ENCODE assay signal across 11 cellular contexts in the genomic region with DNA sequence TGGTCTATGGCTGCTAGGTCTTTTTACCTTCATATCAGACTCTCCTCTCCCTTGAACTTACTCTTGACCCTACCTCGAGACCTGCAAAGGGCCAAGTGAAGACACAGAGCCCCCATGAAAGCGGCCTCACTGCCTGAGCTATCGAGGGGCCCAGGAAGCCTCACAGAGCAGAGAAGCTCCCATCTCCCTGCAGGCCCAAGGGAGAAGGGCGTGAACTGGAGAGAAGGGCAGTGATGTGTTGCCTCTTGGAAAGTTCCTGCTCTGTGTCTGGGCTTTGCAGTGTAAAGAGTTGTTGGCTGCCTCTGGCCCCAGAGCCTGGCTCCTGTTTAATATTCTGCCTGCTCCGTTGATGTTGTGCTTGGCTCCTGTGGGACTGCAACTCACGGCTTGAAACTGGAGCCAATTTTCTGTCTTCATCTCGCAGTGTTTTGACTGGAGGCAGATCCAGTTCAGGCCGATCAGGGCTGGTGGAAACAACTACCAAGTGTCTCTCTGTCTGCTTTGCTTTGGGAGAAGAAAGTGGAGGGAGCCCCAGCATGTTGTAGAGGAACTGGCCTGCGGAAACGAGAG. TPM values are rescaled to one million over a fixed set of nuclear protein-coding genes. Genes with fewer than 3 reads are reported as not detected.
DNase-seq lines count a peak whose midpoint lies in the region; ATAC-seq and TF ChIP-seq lines count a peak whose summit lies in the region.
"Had no signal": no experiment of that assay in that cellular context is flagged by ENCODE, and none has a peak within 500 bp of the region (broad histone marks: within the 10 kb centered on the region; RNA-seq: fewer than 3 reads in every experiment).

No MANE protein-coding gene starts in this region.

- H3K27ac ChIP-seq in thymus (ENCODE audit: low read depth), result peak overlapping the region; percentile 1
- H3K27ac ChIP-seq: KMS-11 had no signal

- intact Hi-C loops in natural killer cell (cut with micrococcal nuclease), result no loop called here

- H3K9me3 Mint-ChIP-seq in mesothelial cell of epicardium (no peaks in the 10 kb centered on the region), natural killer cell (no peaks in the 10 kb centered on the region)
- H3K9me3 Mint-ChIP-seq: stimulated activated naive CD8-positive, alpha-beta T cell treated with anti-CD3 and anti-CD28 coated beads, Interleukin-15, Interleukin-2, amounts not matched to agents 100 ng/mL and 50 ng/mL, for 24 hours had no signal

- peak overlapping the region; percentile 98 for H3K27ac Mint-ChIP-seq in mesothelial cell of epicardium
- no peak overlapping the region for H3K27ac Mint-ChIP-seq in natural killer cell
- H3K27ac Mint-ChIP-seq: stimulated activated naive CD8-positive, alpha-beta T cell treated with anti-CD3 and anti-CD28 coated beads, Interleukin-15, Interleukin-2, amounts not matched to agents 100 ng/mL and 50 ng/mL, for 24 hours had no signal

- H3K27me3 Mint-ChIP-seq in mesothelial cell of epicardium (ENCODE audit: low read depth) (peaks cover 10% of the 10 kb centered on the region), natural killer cell (ENCODE audit: low read depth in 2 of 2) (peaks cover 36 to 61% of the 10 kb centered on the region in 2 donors)

- H3K36me3 Mint-ChIP-seq in mesothelial cell of epicardium (peaks cover 3% of the 10 kb centered on the region), natural killer cell (no peaks in the 10 kb centered on the region)

- TF ChIP-seq CTCF in mesothelial cell of epicardium (IDR thresholded peaks at IDR 0.05; ENCODE audit: unreplicated experiment) (no peak), natural killer cell (IDR thresholded peaks at IDR 0.05) (no peak)

- 53% methylated on average over 10 of the region's 10 CpGs for WGBS in thymus

- H3K4me1 ChIP-seq in thymus (ENCODE audit: control insufficient read depth, insufficient read depth, low read length), result peaks cover 30% of the 10 kb centered on the region

- peak overlapping the region; percentile 41 for H3K4me3 Mint-ChIP-seq in mesothelial cell of epicardium
- H3K4me3 Mint-ChIP-seq in natural killer cell, result no peak overlapping the region
- H3K4me3 Mint-ChIP-seq: stimulated activated naive CD8-positive, alpha-beta T cell treated with anti-CD3 and anti-CD28 coated beads, Interleukin-15, Interleukin-2, amounts not matched to agents 100 ng/mL and 50 ng/mL, for 24 hours had no signal

- no peaks in the 10 kb centered on the region for H3K9me3 ChIP-seq in thymus (ENCODE audit: control insufficient read depth)

- peaks cover 64% of the 10 kb centered on the region for H3K4me1 Mint-ChIP-seq in mesothelial cell of epicardium
- H3K4me1 Mint-ChIP-seq in natural killer cell, result peaks cover 12 to 15% of the 10 kb centered on the region in 2 donors

- no peak overlapping the region for H3K4me3 ChIP-seq in thymus (ENCODE audit: low read length)

- peak; percentile 3 for ATAC-seq in esophagus mucosa
- no peak for ATAC-seq in natural killer cell
- ATAC-seq in GM21825 (IDR thresholded peaks at IDR 0.05; ENCODE audit: unreplicated experiment), result no peak

- DNase-seq in NCI-H2227 (lab: John Stamatoyannopoulos, UW; ENCODE audit: unreplicated experiment) (peak; percentile 40), mesothelial cell of epicardium (ENCODE audit: low spot score in 2 of 2, unreplicated experiment in 2 of 2) (peak in 1 of 2 experiments; percentile 58), natural killer cell (no peak), SIG-M5 (lab: John Stamatoyannopoulos, UW) (no peak), NOMO-1 treated with DMSO at 0.1 percent for 48 hours (lab: John Stamatoyannopoulos, UW; ENCODE audit: unreplicated experiment) (no peak)
- DNase-seq: HCEC 1CT had no signal

- H3K36me3 ChIP-seq in thymus (ENCODE audit: control insufficient read depth, insufficient read depth), result no peaks in the 10 kb centered on the region

- peaks cover 7% of the 10 kb centered on the region for H3K27me3 ChIP-seq in thymus (ENCODE audit: control insufficient read depth, insufficient read depth)

RNA-seq across cellular contexts. Expression of a gene that starts 4.3 kb away (rescaled TPM):
- total RNA-seq in esophagus mucosa (8.7 TPM), mesothelial cell of epicardium (7.4 to 8.2 TPM (median 8.1 TPM) in 3 replicates), natural killer cell (not detected)
- polyA plus RNA-seq in thymus, result 1.0 TPM
